13 cellular contexts compared by ENCODE assay signal in genomic region chr6:148693882-148694484, GRCh38. TPM values are rescaled to one million over a fixed set of nuclear protein-coding genes. Genes with fewer than 3 reads are reported as not detected.
DNase-seq lines count a peak whose midpoint lies in the region; ATAC-seq and TF ChIP-seq lines count a peak whose summit lies in the region.
"Had no signal": no experiment of that assay in that cellular context is flagged by ENCODE, and none has a peak within 500 bp of the region (broad histone marks: within the 10 kb centered on the region; RNA-seq: fewer than 3 reads in every experiment).

No MANE protein-coding gene starts in this region.

- no peak overlapping the region for H3K9ac ChIP-seq in mammary epithelial cell (ENCODE audit: insufficient read depth, low read length)

- no peaks in the 10 kb centered on the region for H3K36me3 Mint-ChIP-seq in MCF 10A (ENCODE audit: insufficient read depth, unreplicated experiment)
- H3K36me3 Mint-ChIP-seq: activated naive CD8-positive, alpha-beta T cell had no signal

- H4K20me1 ChIP-seq in mammary epithelial cell (ENCODE audit: insufficient read depth, low read length): no peaks in the 10 kb centered on the region

- no peaks in the 10 kb centered on the region for H3K27me3 Mint-ChIP-seq in MCF 10A (ENCODE audit: insufficient read depth, unreplicated experiment)

- no peaks in the 10 kb centered on the region for H3K79me2 ChIP-seq in mammary epithelial cell (ENCODE audit: insufficient read depth, low read length)

- CTCF ChIA-PET in MCF 10A (lab: Yijun Ruan, JAX) (interaction anchor here (1.2 to 2.0 kb wide), 3 partner anchors 9 to 116 kb away, joined by 3 to 6 read pairs (median 4); no protein-coding TSS in a partner anchor), mammary epithelial cell (lab: Charles Lee; ENCODE audit: low non-redundant PET) (no interaction called here)

- no peak overlapping the region for H3K27ac Mint-ChIP-seq in MCF 10A (ENCODE audit: low read depth, unreplicated experiment)
- H3K27ac Mint-ChIP-seq: activated naive CD8-positive, alpha-beta T cell had no signal

- DNase-seq in MCF 10A (ENCODE audit: unreplicated experiment) (peak; percentile 21), mammary epithelial cell (no peak), Peyer's patch (peak in 2 of 3 donors; percentile 67 to 69), ascending aorta (ENCODE audit: low spot score in 2 of 2) (no peak), cerebellar nuclear complex (lab: John Stamatoyannopoulos, UW) (no peak), coronary artery (ENCODE audit: low spot score) (no peak), left ventricle myocardium inferior (no peak)
- DNase-seq: effector CD8-positive, alpha-beta T cell; occipital lobe; PC-3; trophoblast cell had no signal

- H3K9me3 Mint-ChIP-seq in MCF 10A (ENCODE audit: unreplicated experiment): no peaks in the 10 kb centered on the region

- H3K36me3 ChIP-seq in mammary epithelial cell (ENCODE audit: insufficient read depth, low read length): no peaks in the 10 kb centered on the region
- H3K36me3 ChIP-seq in Peyer's patch: no peaks in the 10 kb centered on the region
- no peaks in the 10 kb centered on the region for H3K36me3 ChIP-seq in ascending aorta
- H3K36me3 ChIP-seq in left ventricle myocardium inferior: no peaks in the 10 kb centered on the region

- dilution Hi-C loops in mammary epithelial cell (cut with HindIII; ENCODE audit: low sequenced_read_pairs): no loop called here

- TF ChIP-seq CTCF in MCF 10A (IDR thresholded peaks at IDR 0.05; ENCODE audit: unreplicated experiment) (no peak), mammary epithelial cell (conservative IDR thresholded peaks at IDR 0.05 in 1 of 2, IDR thresholded peaks at IDR 0.05 in 1 of 2; ENCODE audit: extremely low read depth in 1 of 2, insufficient read depth in 1 of 2, low read depth in 1 of 2, low read length in 2 of 2) (no peak), Peyer's patch (IDR thresholded peaks at IDR 0.05) (no peak), ascending aorta (IDR thresholded peaks at IDR 0.05) (no peak), coronary artery (IDR thresholded peaks at IDR 0.05) (no peak), left ventricle myocardium inferior (IDR thresholded peaks at IDR 0.05; ENCODE audit: borderline replicate concordance) (no peak)

- H3K4me1 ChIP-seq in mammary epithelial cell (ENCODE audit: insufficient read depth, low read length) (no peaks in the 10 kb centered on the region), Peyer's patch (no peaks in the 10 kb centered on the region), ascending aorta (no peaks in the 10 kb centered on the region), left ventricle myocardium inferior (no peaks in the 10 kb centered on the region)

- in situ Hi-C loops in mammary epithelial cell (cut with MboI; ENCODE audit: low sequenced_read_pairs in 2 of 2): no loop called here

- intact Hi-C loops in MCF 10A (cut with micrococcal nuclease): no loop called here
- intact Hi-C loops in mammary epithelial cell (cut with micrococcal nuclease): no loop called here
- intact Hi-C loops in ascending aorta (cut with DNase I): no loop called here
- intact Hi-C loops in left ventricle myocardium inferior (cut with micrococcal nuclease): no loop called here

- H3K27ac ChIP-seq in mammary epithelial cell (ENCODE audit: insufficient read depth, low read depth, low read length) (no peak overlapping the region), Peyer's patch (peak overlapping the region in 1 of 4 donors; percentile 46), ascending aorta (no peak overlapping the region), coronary artery (no peak overlapping the region), left ventricle myocardium inferior (replicated peaks) (no peak overlapping the region)

- H3K4me2 ChIP-seq in mammary epithelial cell (ENCODE audit: insufficient read depth, low read depth, low read length): no peak overlapping the region

- no peak for TF ChIP-seq POLR2A in Peyer's patch (IDR thresholded peaks at IDR 0.05)

- BruUV-seq in MCF 10A (replicated peaks; lab: Mats Ljungman, UMichigan) (no TSS peak), mammary epithelial cell (replicated peaks; lab: Mats Ljungman, UMichigan) (no TSS peak)

- H3K4me3 ChIP-seq in mammary epithelial cell (replicated peaks in 1 of 3; ENCODE audit: insufficient read depth in 1 of 3, low read depth in 2 of 3, low read length in 3 of 3) (no peak overlapping the region), Peyer's patch (no peak overlapping the region), ascending aorta (no peak overlapping the region), coronary artery (no peak overlapping the region), left ventricle myocardium inferior (no peak overlapping the region)

- H3K9me3 ChIP-seq in mammary epithelial cell (replicated peaks; ENCODE audit: insufficient read depth, low read length): no peaks in the 10 kb centered on the region
- H3K9me3 ChIP-seq in Peyer's patch: no peaks in the 10 kb centered on the region
- H3K9me3 ChIP-seq in ascending aorta: no peaks in the 10 kb centered on the region
- H3K9me3 ChIP-seq in left ventricle myocardium inferior (replicated peaks): no peaks in the 10 kb centered on the region

- H2AFZ ChIP-seq in mammary epithelial cell (ENCODE audit: low read depth, low read length): no peak overlapping the region

- POLR2A ChIA-PET in MCF 10A (lab: Yijun Ruan, JAX): no interaction called here

- H3K4me3 Mint-ChIP-seq in MCF 10A (ENCODE audit: unreplicated experiment): no peak overlapping the region
- H3K4me3 Mint-ChIP-seq: activated naive CD8-positive, alpha-beta T cell had no signal

- WGBS in mammary epithelial cell (ENCODE audit: low coverage, missing lambda C conversion rate): 86% methylated on average over 3 of the region's 3 CpGs

- no peaks in the 10 kb centered on the region for H3K4me1 Mint-ChIP-seq in MCF 10A (ENCODE audit: insufficient read depth, unreplicated experiment)

- H3K27me3 ChIP-seq in mammary epithelial cell (ENCODE audit: insufficient read depth, low read length): no peaks in the 10 kb centered on the region
- no peaks in the 10 kb centered on the region for H3K27me3 ChIP-seq in Peyer's patch
- no peaks in the 10 kb centered on the region for H3K27me3 ChIP-seq in ascending aorta
- H3K27me3 ChIP-seq in left ventricle myocardium inferior (ENCODE audit: low read depth): no peaks in the 10 kb centered on the region

- peak; percentile 58 for ATAC-seq in HG03066 (IDR thresholded peaks at IDR 0.05; ENCODE audit: low read depth, unreplicated experiment)
- ATAC-seq: PC-3 had no signal

RNA-seq across cellular contexts. Expression of gene UST, which starts 52.8 kb away (rescaled TPM):
- total RNA-seq in MCF 10A (2022) (10.0 and 10.8 TPM in 2 replicates), mammary epithelial cell (10 to 100 TPM; 13.0 to 22.2 TPM), Peyer's patch (10 to 100 TPM in 1 of 4 donors, 1 to 10 TPM in 3; 3.0 to 37.1 (median 4.6) TPM), ascending aorta (27.0 TPM), left ventricle myocardium inferior (3.3 TPM)
- 6.2 TPM for polyA plus RNA-seq in mammary epithelial cell
- 12.5 TPM for polyA minus RNA-seq in mammary epithelial cell

Comparison
In these comparisons a context has a peak if more than half of its experiments do, and no peak if none do; other contexts are left out.
1. DNase-seq: peak in MCF 10A (single experiment) and Peyer's patch (2 of 3); none in mammary epithelial cell (single experiment), ascending aorta (0 of 2), cerebellar nuclear complex (0 of 2), coronary artery (single experiment) and left ventricle myocardium inferior (single experiment).